In the genomic region with DNA sequence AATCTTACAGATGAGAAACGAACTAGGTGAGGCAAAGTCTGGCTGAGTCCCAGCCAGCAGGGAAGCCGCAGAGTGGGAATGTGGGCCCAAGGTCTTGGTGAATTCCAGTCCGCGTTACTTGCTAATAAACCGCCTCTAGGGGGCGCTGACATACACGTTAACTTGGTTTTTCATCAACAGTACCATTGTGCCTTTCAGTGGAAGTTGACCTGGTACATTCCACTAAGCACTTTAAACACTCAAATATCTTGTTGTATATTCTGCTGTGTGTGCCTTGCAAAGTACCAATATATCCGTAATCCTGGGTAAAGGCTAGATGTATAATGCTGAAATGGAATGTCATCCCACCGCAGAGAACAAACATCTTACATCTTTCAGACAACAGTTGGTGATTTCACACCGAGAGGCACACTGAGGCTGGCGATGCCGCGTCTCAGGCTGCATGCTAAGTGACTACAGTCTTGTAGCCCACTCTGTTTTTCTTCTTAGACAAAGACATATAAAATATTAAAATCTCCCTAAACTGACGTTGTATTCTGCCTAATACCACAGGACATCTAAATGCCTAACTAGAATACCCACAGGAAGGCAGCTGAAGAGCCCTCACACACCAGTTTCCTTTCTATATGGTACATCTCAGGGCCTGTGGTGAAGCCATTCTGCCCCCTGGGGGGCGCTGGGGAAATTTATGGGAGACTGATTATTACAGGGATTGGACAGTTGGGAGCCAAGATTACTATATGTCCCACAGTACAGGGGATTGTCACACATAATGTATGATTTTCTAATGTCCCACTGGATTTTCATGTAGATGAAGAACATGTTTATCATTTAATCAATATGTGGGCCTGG, we compare ENCODE assay signal across 8 cellular contexts. TPM values are rescaled to one million over a fixed set of nuclear protein-coding genes. Genes with fewer than 3 reads are reported as not detected.
DNase-seq lines count a peak whose midpoint lies in the region; ATAC-seq and TF ChIP-seq lines count a peak whose summit lies in the region.

No MANE protein-coding gene starts in this region.

- DNase-seq in GM10248 (ENCODE audit: extremely low spot score) = peak; percentile 69
- DNase-seq in NOMO-1 treated with dmso at 0.1 percent for 144 hours (lab: John Stamatoyannopoulos, UW; ENCODE audit: unreplicated experiment) = peak; percentile 7
- DNase-seq in activated CD8-positive, alpha-beta memory T cell treated with anti-CD3 and anti-CD28 coated beads, Interleukin-2, amount 50 U/mL, for 24 hours (ENCODE audit: extremely low read depth) = peak; percentile 42
- DNase-seq in epithelial cell of esophagus (ENCODE audit: low read depth) = peak; percentile 82
- peak; percentile 85 for DNase-seq in myocyte (ENCODE audit: low read depth)
- peak; percentile 34 to 57 for DNase-seq in stimulated activated CD8-positive, alpha-beta memory T cell treated with anti-CD3 and anti-CD28 coated beads, Interleukin-7, amount 100 ng/mL, for 1 hour (ENCODE audit: low read depth in 2 of 2)

- ATAC-seq in HG03442 (IDR thresholded peaks at IDR 0.05; ENCODE audit: unreplicated experiment) (peak; percentile 76), GM21390 (IDR thresholded peaks at IDR 0.05; ENCODE audit: unreplicated experiment) (no peak)

- peak; percentile 75 for TF ChIP-seq CTCF in GM10248 (IDR thresholded peaks at IDR 0.05; ENCODE audit: control extremely low read depth, extremely low read depth, low read depth, missing control alignments)
- TF ChIP-seq CTCF in epithelial cell of esophagus (IDR thresholded peaks at IDR 0.05; ENCODE audit: insufficient read depth, low read depth, low read length, missing control alignments) = peak; percentile 78

- POLR2A ChIA-PET in GM10248 (lab: Yijun Ruan, JAX) = no interaction called here

- CTCF ChIA-PET in GM10248 (lab: Yijun Ruan, JAX) = interaction anchor here (0.8 to 3.5 kb wide), 18 partner anchors 10 to 674 kb away, joined by 3 to 20 read pairs (median 4); a partner anchor contains a TSS

- no peak overlapping the region for H3K4me3 ChIP-seq in epithelial cell of esophagus (ENCODE audit: low read length)

RNA-seq across cellular contexts. Expression of a gene that starts 49.2 kb away (rescaled TPM):
- total RNA-seq in myocyte = 100 and 168 TPM in 2 replicates
- 168 TPM for polyA plus RNA-seq in myocyte (2012)

Comparison
In these comparisons a context has a peak if more than half of its experiments do, and no peak if none do; other contexts are left out.
1. DNase-seq: peak in every context shown above with its lines; median percentile 85 in myocyte; 82 in epithelial cell of esophagus; 69 in GM10248; 46 in stimulated activated CD8-positive, alpha-beta memory T cell treated with anti-CD3 and anti-CD28 coated beads, Interleukin-7, amount 100 ng/mL, for 1 hour; 42 in activated CD8-positive, alpha-beta memory T cell treated with anti-CD3 and anti-CD28 coated beads, Interleukin-2, amount 50 U/mL, for 24 hours; 7 in NOMO-1 treated with dmso at 0.1 percent for 144 hours.